Comparison of ENCODE assay signal across 1 cellular context in genomic region chr9:136886610-136887597, GRCh38.
A peak's percentile ranks its signal among the peaks of the same experiment; 100 is the strongest.
TF ChIP-seq lines count a peak whose summit lies in the region.

No MANE protein-coding gene starts in this region.

TF ChIP-seq in HepG2, 621 proteins besides CTCF, POLR2A, EP300 and RAD21 (continued from another document and continues in another):
- TF ChIP-seq NONO (IDR thresholded peaks at IDR 0.05), result no peak
- peak; percentile 63 for TF ChIP-seq NONO (CRISPR knock-in tag; conservative IDR thresholded peaks at IDR 0.05)
- no peak for TF ChIP-seq ETV6 (CRISPR knock-in tag; conservative IDR thresholded peaks at IDR 0.05)
- no peak for TF ChIP-seq ZNF326 (CRISPR knock-in tag; IDR thresholded peaks at IDR 0.05; ENCODE audit: borderline replicate concordance)
- no peak for TF ChIP-seq ONECUT2 (CRISPR knock-in tag; IDR thresholded peaks at IDR 0.05)
- 0 out of 2 replicates have a peak, but pooled peaks have one; percentile 24 for TF ChIP-seq YEATS4 (CRISPR knock-in tag; IDR thresholded peaks at IDR 0.05; ENCODE audit: borderline replicate concordance)
- no peak for TF ChIP-seq ZBTB40 (IDR thresholded peaks at IDR 0.05)
- TF ChIP-seq ZBTB40 (CRISPR knock-in tag; IDR thresholded peaks at IDR 0.05), result peak; percentile 59; the same call in 1 of the 2 replicates
- no peak for TF ChIP-seq TCF7 (IDR thresholded peaks at IDR 0.05; ENCODE audit: low read depth)
- TF ChIP-seq NRL (CRISPR knock-in tag; IDR thresholded peaks at IDR 0.05; ENCODE audit: borderline replicate concordance), result peak; percentile 71; the same call in 1 of the 2 replicates
- TF ChIP-seq ZNF740 (CRISPR knock-in tag; IDR thresholded peaks at IDR 0.05), result peak; percentile 20; the same call in 1 of the 2 replicates
- no peak for TF ChIP-seq ZNF644 (CRISPR knock-in tag; IDR thresholded peaks at IDR 0.05; ENCODE audit: low read depth)
- peak; percentile 61 for TF ChIP-seq ZNF18 (CRISPR knock-in tag; IDR thresholded peaks at IDR 0.05; ENCODE audit: insufficient replicate concordance)
- no peak for TF ChIP-seq ZNF33A (CRISPR knock-in tag; IDR thresholded peaks at IDR 0.05; ENCODE audit: borderline replicate concordance)
- no peak for TF ChIP-seq CSRNP2 (CRISPR knock-in tag; conservative IDR thresholded peaks at IDR 0.05; ENCODE audit: low read depth)
- no peak for TF ChIP-seq ZBTB42 (CRISPR knock-in tag; IDR thresholded peaks at IDR 0.05)
- peak; percentile 43; the same call in 1 of the 2 replicates for TF ChIP-seq ZNF768 (CRISPR knock-in tag; IDR thresholded peaks at IDR 0.05)
- no peak for TF ChIP-seq ZFP62 (CRISPR knock-in tag; IDR thresholded peaks at IDR 0.05)
- no peak for TF ChIP-seq ZNF550 (CRISPR knock-in tag; IDR thresholded peaks at IDR 0.05; ENCODE audit: borderline replicate concordance)
- TF ChIP-seq ZNF430 (CRISPR knock-in tag; IDR thresholded peaks at IDR 0.05), result no peak; the same call in 1 of the 2 replicates
- TF ChIP-seq RAD51 (IDR thresholded peaks at IDR 0.05; ENCODE audit: borderline replicate concordance), result no peak
- TF ChIP-seq TSC22D2 (CRISPR knock-in tag; IDR thresholded peaks at IDR 0.05; ENCODE audit: borderline replicate concordance), result peak; percentile 52; the same call in 1 of the 2 replicates
- no peak; the same call in 1 of the 2 replicates for TF ChIP-seq ZNF788 (CRISPR knock-in tag; IDR thresholded peaks at IDR 0.05; ENCODE audit: borderline replicate concordance)
- TF ChIP-seq THAP8 (CRISPR knock-in tag; IDR thresholded peaks at IDR 0.05; ENCODE audit: borderline replicate concordance), result no peak
- no peak for TF ChIP-seq ZNF503 (CRISPR knock-in tag; IDR thresholded peaks at IDR 0.05)
- TF ChIP-seq ZNF329 (CRISPR knock-in tag; IDR thresholded peaks at IDR 0.05; ENCODE audit: low read depth), result peak; percentile 74; the same call in 1 of the 2 replicates
- TF ChIP-seq ZNF260 (CRISPR knock-in tag; IDR thresholded peaks at IDR 0.05; ENCODE audit: borderline replicate concordance, low read depth), result no peak
- no peak for TF ChIP-seq SMAD9 (CRISPR knock-in tag; IDR thresholded peaks at IDR 0.05)
- TF ChIP-seq ZNF766 (CRISPR knock-in tag; IDR thresholded peaks at IDR 0.05; ENCODE audit: borderline replicate concordance), result no peak
- no peak for TF ChIP-seq HMGXB3 (CRISPR knock-in tag; IDR thresholded peaks at IDR 0.05; ENCODE audit: borderline replicate concordance)
- TF ChIP-seq ZBED4 (CRISPR knock-in tag; IDR thresholded peaks at IDR 0.05; ENCODE audit: borderline replicate concordance), result no peak
- peak; percentile 52; the same call in 1 of the 2 replicates for TF ChIP-seq PHF8 (CRISPR knock-in tag; IDR thresholded peaks at IDR 0.05)
- no peak for TF ChIP-seq SSRP1 (CRISPR knock-in tag; IDR thresholded peaks at IDR 0.05)
- TF ChIP-seq SYNCRIP (IDR thresholded peaks at IDR 0.05; ENCODE audit: insufficient read depth, low read depth, low read length), result no peak
